1 cellular context compared by ENCODE assay signal in the genomic region with DNA sequence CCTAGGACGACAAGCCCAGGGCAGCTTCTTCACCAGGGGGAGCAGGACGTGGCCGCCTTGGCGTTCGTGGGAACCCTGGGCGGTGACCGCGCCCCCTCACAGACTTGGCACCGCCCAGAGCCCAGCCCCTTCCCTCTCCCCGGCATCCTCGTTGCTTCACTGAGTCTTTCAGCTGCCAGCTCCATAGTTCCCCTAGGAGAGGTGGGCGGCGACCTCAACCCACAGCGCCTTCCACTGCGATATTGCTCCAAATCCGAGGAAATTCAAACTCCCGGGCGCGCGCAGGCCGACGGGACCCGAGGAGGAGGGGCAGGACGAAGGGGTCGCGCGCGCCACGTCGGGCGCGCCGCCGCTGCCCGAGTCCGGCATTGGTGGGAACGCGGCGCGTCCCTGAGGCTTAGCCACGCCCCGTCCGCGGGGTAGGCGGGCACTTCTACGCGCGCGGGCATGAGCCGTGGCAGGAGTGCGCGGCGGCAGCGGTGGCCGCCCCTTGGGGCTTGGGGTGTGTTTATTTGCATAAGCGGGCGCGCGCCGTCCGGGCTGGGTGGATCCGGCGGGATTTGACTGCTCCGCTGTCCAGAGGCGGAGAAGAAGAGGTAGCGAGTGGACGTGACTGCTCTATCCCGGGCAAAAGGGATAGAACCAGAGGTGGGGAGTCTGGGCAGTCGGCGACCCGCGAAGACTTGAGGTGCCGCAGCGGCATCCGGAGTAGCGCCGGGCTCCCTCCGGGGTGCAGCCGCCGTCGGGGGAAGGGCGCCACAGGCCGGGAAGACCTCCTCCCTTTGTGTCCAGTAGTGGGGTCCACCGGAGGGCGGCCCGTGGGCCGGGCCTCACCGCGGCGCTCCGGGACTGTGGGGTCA.
TF ChIP-seq lines count a peak whose summit lies in the region.

A gene with protein sequence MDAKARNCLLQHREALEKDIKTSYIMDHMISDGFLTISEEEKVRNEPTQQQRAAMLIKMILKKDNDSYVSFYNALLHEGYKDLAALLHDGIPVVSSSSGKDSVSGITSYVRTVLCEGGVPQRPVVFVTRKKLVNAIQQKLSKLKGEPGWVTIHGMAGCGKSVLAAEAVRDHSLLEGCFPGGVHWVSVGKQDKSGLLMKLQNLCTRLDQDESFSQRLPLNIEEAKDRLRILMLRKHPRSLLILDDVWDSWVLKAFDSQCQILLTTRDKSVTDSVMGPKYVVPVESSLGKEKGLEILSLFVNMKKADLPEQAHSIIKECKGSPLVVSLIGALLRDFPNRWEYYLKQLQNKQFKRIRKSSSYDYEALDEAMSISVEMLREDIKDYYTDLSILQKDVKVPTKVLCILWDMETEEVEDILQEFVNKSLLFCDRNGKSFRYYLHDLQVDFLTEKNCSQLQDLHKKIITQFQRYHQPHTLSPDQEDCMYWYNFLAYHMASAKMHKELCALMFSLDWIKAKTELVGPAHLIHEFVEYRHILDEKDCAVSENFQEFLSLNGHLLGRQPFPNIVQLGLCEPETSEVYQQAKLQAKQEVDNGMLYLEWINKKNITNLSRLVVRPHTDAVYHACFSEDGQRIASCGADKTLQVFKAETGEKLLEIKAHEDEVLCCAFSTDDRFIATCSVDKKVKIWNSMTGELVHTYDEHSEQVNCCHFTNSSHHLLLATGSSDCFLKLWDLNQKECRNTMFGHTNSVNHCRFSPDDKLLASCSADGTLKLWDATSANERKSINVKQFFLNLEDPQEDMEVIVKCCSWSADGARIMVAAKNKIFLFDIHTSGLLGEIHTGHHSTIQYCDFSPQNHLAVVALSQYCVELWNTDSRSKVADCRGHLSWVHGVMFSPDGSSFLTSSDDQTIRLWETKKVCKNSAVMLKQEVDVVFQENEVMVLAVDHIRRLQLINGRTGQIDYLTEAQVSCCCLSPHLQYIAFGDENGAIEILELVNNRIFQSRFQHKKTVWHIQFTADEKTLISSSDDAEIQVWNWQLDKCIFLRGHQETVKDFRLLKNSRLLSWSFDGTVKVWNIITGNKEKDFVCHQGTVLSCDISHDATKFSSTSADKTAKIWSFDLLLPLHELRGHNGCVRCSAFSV (N-terminal part only) (plus strand): TSS at position 579 of the 860 bp plus-strand sequence. CDS start 3,070 bp downstream, outside the sequence.
A gene with protein sequence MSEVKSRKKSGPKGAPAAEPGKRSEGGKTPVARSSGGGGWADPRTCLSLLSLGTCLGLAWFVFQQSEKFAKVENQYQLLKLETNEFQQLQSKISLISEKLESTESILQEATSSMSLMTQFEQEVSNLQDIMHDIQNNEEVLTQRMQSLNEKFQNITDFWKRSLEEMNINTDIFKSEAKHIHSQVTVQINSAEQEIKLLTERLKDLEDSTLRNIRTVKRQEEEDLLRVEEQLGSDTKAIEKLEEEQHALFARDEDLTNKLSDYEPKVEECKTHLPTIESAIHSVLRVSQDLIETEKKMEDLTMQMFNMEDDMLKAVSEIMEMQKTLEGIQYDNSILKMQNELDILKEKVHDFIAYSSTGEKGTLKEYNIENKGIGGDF (minus strand): TSS at position 77 of the 860 bp plus-strand sequence. CDS start 87 bp downstream, outside the sequence.

TF ChIP-seq in A549, 52 proteins besides CTCF, POLR2A, EP300 and RAD21 (continued from another document):
- TF ChIP-seq SMC3 (IDR thresholded peaks at IDR 0.05), result no peak
- TF ChIP-seq, protein P1, sequence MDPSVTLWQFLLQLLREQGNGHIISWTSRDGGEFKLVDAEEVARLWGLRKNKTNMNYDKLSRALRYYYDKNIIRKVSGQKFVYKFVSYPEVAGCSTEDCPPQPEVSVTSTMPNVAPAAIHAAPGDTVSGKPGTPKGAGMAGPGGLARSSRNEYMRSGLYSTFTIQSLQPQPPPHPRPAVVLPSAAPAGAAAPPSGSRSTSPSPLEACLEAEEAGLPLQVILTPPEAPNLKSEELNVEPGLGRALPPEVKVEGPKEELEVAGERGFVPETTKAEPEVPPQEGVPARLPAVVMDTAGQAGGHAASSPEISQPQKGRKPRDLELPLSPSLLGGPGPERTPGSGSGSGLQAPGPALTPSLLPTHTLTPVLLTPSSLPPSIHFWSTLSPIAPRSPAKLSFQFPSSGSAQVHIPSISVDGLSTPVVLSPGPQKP (IDR thresholded peaks at IDR 0.05; ENCODE audit: low read depth, low read length), result no peak
- no peak for TF ChIP-seq HOXB13 (CRISPR knock-in tag; IDR thresholded peaks at IDR 0.05; ENCODE audit: low read depth)
- no peak for TF ChIP-seq RCOR1 (IDR thresholded peaks at IDR 0.05; ENCODE audit: low read depth, low read length)
- no peak for TF ChIP-seq FOXS1 (CRISPR knock-in tag; IDR thresholded peaks at IDR 0.05)
- TF ChIP-seq ESRRA (IDR thresholded peaks at IDR 0.05; ENCODE audit: borderline replicate concordance, low read length), result no peak
- no peak for TF ChIP-seq TFCP2L1 (CRISPR knock-in tag; IDR thresholded peaks at IDR 0.05)
- no peak for TF ChIP-seq CHD4 (IDR thresholded peaks at IDR 0.05; ENCODE audit: borderline replicate concordance)
- TF ChIP-seq, protein P2, sequence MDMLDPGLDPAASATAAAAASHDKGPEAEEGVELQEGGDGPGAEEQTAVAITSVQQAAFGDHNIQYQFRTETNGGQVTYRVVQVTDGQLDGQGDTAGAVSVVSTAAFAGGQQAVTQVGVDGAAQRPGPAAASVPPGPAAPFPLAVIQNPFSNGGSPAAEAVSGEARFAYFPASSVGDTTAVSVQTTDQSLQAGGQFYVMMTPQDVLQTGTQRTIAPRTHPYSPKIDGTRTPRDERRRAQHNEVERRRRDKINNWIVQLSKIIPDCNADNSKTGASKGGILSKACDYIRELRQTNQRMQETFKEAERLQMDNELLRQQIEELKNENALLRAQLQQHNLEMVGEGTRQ (IDR thresholded peaks at IDR 0.05), result no peak
- TF ChIP-seq HOXB5 (CRISPR knock-in tag; IDR thresholded peaks at IDR 0.05), result no peak
- TF ChIP-seq, protein P3, sequence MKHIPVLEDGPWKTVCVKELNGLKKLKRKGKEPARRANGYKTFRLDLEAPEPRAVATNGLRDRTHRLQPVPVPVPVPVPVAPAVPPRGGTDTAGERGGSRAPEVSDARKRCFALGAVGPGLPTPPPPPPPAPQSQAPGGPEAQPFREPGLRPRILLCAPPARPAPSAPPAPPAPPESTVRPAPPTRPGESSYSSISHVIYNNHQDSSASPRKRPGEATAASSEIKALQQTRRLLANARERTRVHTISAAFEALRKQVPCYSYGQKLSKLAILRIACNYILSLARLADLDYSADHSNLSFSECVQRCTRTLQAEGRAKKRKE (CRISPR knock-in tag; IDR thresholded peaks at IDR 0.05; ENCODE audit: low read depth), result no peak
- TF ChIP-seq POLR2AphosphoS2 (conservative IDR thresholded peaks at IDR 0.05; ENCODE audit: low read length), result no peak
- TF ChIP-seq ZC3H11A (IDR thresholded peaks at IDR 0.05), result no peak
- TF ChIP-seq KDM1A (IDR thresholded peaks at IDR 0.05; ENCODE audit: low read depth), result no peak
- peak in 1 of 2 experiments; percentile 50; a peak in 2 of 5 replicates for TF ChIP-seq JUN (IDR thresholded peaks at IDR 0.05)
- 0 out of 2 replicates have a peak, but pooled peaks have one; percentile 61 for TF ChIP-seq HDAC2 (IDR thresholded peaks at IDR 0.05)
- TF ChIP-seq SREBF2 (IDR thresholded peaks at IDR 0.05), result no peak
- no peak for TF ChIP-seq MAFK (IDR thresholded peaks at IDR 0.05; ENCODE audit: partially characterized antibody)
- TF ChIP-seq, protein P4, sequence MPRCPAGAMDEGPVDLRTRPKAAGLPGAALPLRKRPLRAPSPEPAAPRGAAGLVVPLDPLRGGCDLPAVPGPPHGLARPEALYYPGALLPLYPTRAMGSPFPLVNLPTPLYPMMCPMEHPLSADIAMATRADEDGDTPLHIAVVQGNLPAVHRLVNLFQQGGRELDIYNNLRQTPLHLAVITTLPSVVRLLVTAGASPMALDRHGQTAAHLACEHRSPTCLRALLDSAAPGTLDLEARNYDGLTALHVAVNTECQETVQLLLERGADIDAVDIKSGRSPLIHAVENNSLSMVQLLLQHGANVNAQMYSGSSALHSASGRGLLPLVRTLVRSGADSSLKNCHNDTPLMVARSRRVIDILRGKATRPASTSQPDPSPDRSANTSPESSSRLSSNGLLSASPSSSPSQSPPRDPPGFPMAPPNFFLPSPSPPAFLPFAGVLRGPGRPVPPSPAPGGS (IDR thresholded peaks at IDR 0.05), result no peak
- no peak for TF ChIP-seq NFE2L2 (conservative IDR thresholded peaks at IDR 0.05; ENCODE audit: low read length)
- no peak for TF ChIP-seq ZNF302 (CRISPR knock-in tag; IDR thresholded peaks at IDR 0.05)
- TF ChIP-seq, protein P5, sequence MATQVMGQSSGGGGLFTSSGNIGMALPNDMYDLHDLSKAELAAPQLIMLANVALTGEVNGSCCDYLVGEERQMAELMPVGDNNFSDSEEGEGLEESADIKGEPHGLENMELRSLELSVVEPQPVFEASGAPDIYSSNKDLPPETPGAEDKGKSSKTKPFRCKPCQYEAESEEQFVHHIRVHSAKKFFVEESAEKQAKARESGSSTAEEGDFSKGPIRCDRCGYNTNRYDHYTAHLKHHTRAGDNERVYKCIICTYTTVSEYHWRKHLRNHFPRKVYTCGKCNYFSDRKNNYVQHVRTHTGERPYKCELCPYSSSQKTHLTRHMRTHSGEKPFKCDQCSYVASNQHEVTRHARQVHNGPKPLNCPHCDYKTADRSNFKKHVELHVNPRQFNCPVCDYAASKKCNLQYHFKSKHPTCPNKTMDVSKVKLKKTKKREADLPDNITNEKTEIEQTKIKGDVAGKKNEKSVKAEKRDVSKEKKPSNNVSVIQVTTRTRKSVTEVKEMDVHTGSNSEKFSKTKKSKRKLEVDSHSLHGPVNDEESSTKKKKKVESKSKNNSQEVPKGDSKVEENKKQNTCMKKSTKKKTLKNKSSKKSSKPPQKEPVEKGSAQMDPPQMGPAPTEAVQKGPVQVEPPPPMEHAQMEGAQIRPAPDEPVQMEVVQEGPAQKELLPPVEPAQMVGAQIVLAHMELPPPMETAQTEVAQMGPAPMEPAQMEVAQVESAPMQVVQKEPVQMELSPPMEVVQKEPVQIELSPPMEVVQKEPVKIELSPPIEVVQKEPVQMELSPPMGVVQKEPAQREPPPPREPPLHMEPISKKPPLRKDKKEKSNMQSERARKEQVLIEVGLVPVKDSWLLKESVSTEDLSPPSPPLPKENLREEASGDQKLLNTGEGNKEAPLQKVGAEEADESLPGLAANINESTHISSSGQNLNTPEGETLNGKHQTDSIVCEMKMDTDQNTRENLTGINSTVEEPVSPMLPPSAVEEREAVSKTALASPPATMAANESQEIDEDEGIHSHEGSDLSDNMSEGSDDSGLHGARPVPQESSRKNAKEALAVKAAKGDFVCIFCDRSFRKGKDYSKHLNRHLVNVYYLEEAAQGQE (IDR thresholded peaks at IDR 0.05), result no peak
- TF ChIP-seq, protein P6, sequence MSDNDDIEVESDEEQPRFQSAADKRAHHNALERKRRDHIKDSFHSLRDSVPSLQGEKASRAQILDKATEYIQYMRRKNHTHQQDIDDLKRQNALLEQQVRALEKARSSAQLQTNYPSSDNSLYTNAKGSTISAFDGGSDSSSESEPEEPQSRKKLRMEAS (IDR thresholded peaks at IDR 0.05), result peak; percentile 14; the same call in 1 of the 2 replicates
- TF ChIP-seq, protein P7, sequence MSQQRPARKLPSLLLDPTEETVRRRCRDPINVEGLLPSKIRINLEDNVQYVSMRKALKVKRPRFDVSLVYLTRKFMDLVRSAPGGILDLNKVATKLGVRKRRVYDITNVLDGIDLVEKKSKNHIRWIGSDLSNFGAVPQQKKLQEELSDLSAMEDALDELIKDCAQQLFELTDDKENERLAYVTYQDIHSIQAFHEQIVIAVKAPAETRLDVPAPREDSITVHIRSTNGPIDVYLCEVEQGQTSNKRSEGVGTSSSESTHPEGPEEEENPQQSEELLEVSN (IDR thresholded peaks at IDR 0.05; ENCODE audit: borderline replicate concordance, low read depth), result no peak
- TF ChIP-seq EHF (CRISPR knock-in tag; IDR thresholded peaks at IDR 0.05), result no peak
- TF ChIP-seq RFX5 (IDR thresholded peaks at IDR 0.05), result no peak
- TF ChIP-seq MAZ (IDR thresholded peaks at IDR 0.05; ENCODE audit: borderline replicate concordance, low read depth, low read length), result 0 out of 2 replicates have a peak, but pooled peaks have one; percentile 55
- no peak for TF ChIP-seq TP53 (CRISPR knock-in tag; IDR thresholded peaks at IDR 0.05)
- no peak for TF ChIP-seq NR3C1 (IDR thresholded peaks at IDR 0.05)
- TF ChIP-seq CBX8 (IDR thresholded peaks at IDR 0.05), result no peak
- TF ChIP-seq, protein P8, sequence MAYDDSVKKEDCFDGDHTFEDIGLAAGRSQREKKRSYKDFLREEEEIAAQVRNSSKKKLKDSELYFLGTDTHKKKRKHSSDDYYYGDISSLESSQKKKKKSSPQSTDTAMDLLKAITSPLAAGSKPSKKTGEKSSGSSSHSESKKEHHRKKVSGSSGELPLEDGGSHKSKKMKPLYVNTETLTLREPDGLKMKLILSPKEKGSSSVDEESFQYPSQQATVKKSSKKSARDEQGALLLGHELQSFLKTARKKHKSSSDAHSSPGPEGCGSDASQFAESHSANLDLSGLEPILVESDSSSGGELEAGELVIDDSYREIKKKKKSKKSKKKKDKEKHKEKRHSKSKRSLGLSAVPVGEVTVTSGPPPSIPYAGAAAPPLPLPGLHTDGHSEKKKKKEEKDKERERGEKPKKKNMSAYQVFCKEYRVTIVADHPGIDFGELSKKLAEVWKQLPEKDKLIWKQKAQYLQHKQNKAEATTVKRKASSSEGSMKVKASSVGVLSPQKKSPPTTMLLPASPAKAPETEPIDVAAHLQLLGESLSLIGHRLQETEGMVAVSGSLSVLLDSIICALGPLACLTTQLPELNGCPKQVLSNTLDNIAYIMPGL (CRISPR knock-in tag; IDR thresholded peaks at IDR 0.05; ENCODE audit: borderline replicate concordance), result no peak
- peak; percentile 61; the same call in 1 of the 2 replicates for TF ChIP-seq KDM5A (IDR thresholded peaks at IDR 0.05)
